ENCODE assay signal across 8 cellular contexts in genomic region chr3:42032693-42033349, GRCh38. TPM values are rescaled to one million over a fixed set of nuclear protein-coding genes. Genes with fewer than 3 reads are reported as not detected.
DNase-seq lines count a peak whose midpoint lies in the region; ATAC-seq and TF ChIP-seq lines count a peak whose summit lies in the region.

No MANE protein-coding gene starts in this region.

- H3K27me3 Mint-ChIP-seq in progenitor cell of endocrine pancreas = no peaks in the 10 kb centered on the region
- no peaks in the 10 kb centered on the region for H3K27me3 Mint-ChIP-seq in stimulated activated naive CD8-positive, alpha-beta T cell treated with anti-CD3 and anti-CD28 coated beads, Interleukin-15, amount 100 ng/mL, for 72 hours
- H3K27me3 Mint-ChIP-seq in activated CD8-positive, alpha-beta T cell treated with anti-CD3 and anti-CD28 coated beads for 36 hours = no peaks in the 10 kb centered on the region

- peaks cover 6% of the 10 kb centered on the region for H3K9me3 Mint-ChIP-seq in progenitor cell of endocrine pancreas (ENCODE audit: low read depth)
- H3K9me3 Mint-ChIP-seq in stimulated activated naive CD8-positive, alpha-beta T cell treated with anti-CD3 and anti-CD28 coated beads, Interleukin-15, amount 100 ng/mL, for 72 hours = peaks cover 4 to 8% of the 10 kb centered on the region in 2 donors
- H3K9me3 Mint-ChIP-seq in activated CD8-positive, alpha-beta T cell treated with anti-CD3 and anti-CD28 coated beads for 36 hours = no peaks in the 10 kb centered on the region

- intact Hi-C loops in activated CD8-positive, alpha-beta T cell treated with anti-CD3 and anti-CD28 coated beads for 36 hours (cut with micrococcal nuclease) = no loop called here

- peak overlapping the region; percentile 73 for H3K27ac Mint-ChIP-seq in progenitor cell of endocrine pancreas
- H3K27ac Mint-ChIP-seq in stimulated activated naive CD8-positive, alpha-beta T cell treated with anti-CD3 and anti-CD28 coated beads, Interleukin-15, amount 100 ng/mL, for 72 hours = no peak overlapping the region
- H3K27ac Mint-ChIP-seq in activated CD8-positive, alpha-beta T cell treated with anti-CD3 and anti-CD28 coated beads for 36 hours = no peak overlapping the region

- no peak for ATAC-seq in stimulated activated naive CD8-positive, alpha-beta T cell treated with anti-CD3 and anti-CD28 coated beads, Interleukin-15, Interleukin-2, amounts not matched to agents 100 U/mL and 50 U/mL, for 24 hours
- no peak for ATAC-seq in stimulated activated naive CD8-positive, alpha-beta T cell treated with anti-CD3 and anti-CD28 coated beads, Interleukin-15, amount 100 ng/mL, for 72 hours
- ATAC-seq in activated CD8-positive, alpha-beta T cell treated with anti-CD3 and anti-CD28 coated beads for 36 hours = no peak
- no peak for ATAC-seq in GM21737 (IDR thresholded peaks at IDR 0.05; ENCODE audit: unreplicated experiment)

- POLR2A ChIA-PET in activated CD8-positive, alpha-beta T cell treated with anti-CD3 and anti-CD28 coated beads for 36 hours (lab: Charles Lee) = no interaction called here

- peak; percentile 58 for DNase-seq in HuH-7 (ENCODE audit: low spot score)
- DNase-seq in SKM-1 (lab: John Stamatoyannopoulos, UW; ENCODE audit: unreplicated experiment) = peak; percentile 8
- peak; percentile 74 for DNase-seq in fibroblast of the conjunctiva (ENCODE audit: low read depth)
- DNase-seq in progenitor cell of endocrine pancreas (ENCODE audit: low spot score, unreplicated experiment) = no peak
- no peak for DNase-seq in stimulated activated naive CD8-positive, alpha-beta T cell treated with anti-CD3 and anti-CD28 coated beads, Interleukin-15, Interleukin-2, amounts not matched to agents 100 U/mL and 50 U/mL, for 24 hours
- DNase-seq in stimulated activated naive CD8-positive, alpha-beta T cell treated with anti-CD3 and anti-CD28 coated beads, Interleukin-15, amount 100 ng/mL, for 72 hours = no peak
- DNase-seq in activated CD8-positive, alpha-beta T cell treated with anti-CD3 and anti-CD28 coated beads for 36 hours = no peak

- TF ChIP-seq CTCF in progenitor cell of endocrine pancreas (IDR thresholded peaks at IDR 0.05; ENCODE audit: unreplicated experiment) = no peak
- TF ChIP-seq CTCF in activated CD8-positive, alpha-beta T cell treated with anti-CD3 and anti-CD28 coated beads for 36 hours (IDR thresholded peaks at IDR 0.05) = no peak

- no peak overlapping the region for H3K4me3 Mint-ChIP-seq in progenitor cell of endocrine pancreas (ENCODE audit: low read depth)
- H3K4me3 Mint-ChIP-seq in stimulated activated naive CD8-positive, alpha-beta T cell treated with anti-CD3 and anti-CD28 coated beads, Interleukin-15, amount 100 ng/mL, for 72 hours = no peak overlapping the region
- no peak overlapping the region for H3K4me3 Mint-ChIP-seq in activated CD8-positive, alpha-beta T cell treated with anti-CD3 and anti-CD28 coated beads for 36 hours

- H3K36me3 Mint-ChIP-seq in progenitor cell of endocrine pancreas (ENCODE audit: insufficient read depth) = peaks cover 8% of the 10 kb centered on the region
- H3K36me3 Mint-ChIP-seq in activated CD8-positive, alpha-beta T cell treated with anti-CD3 and anti-CD28 coated beads for 36 hours (ENCODE audit: low read depth) = peaks cover 8% of the 10 kb centered on the region

- peaks cover 21% of the 10 kb centered on the region for H3K4me1 Mint-ChIP-seq in progenitor cell of endocrine pancreas (ENCODE audit: low read depth)
- peaks cover 27% of the 10 kb centered on the region for H3K4me1 Mint-ChIP-seq in stimulated activated naive CD8-positive, alpha-beta T cell treated with anti-CD3 and anti-CD28 coated beads, Interleukin-15, amount 100 ng/mL, for 72 hours
- peaks cover 23% of the 10 kb centered on the region for H3K4me1 Mint-ChIP-seq in activated CD8-positive, alpha-beta T cell treated with anti-CD3 and anti-CD28 coated beads for 36 hours (ENCODE audit: low read depth)

- CTCF ChIA-PET in activated CD8-positive, alpha-beta T cell treated with anti-CD3 and anti-CD28 coated beads for 36 hours (lab: Charles Lee) = no interaction called here

RNA-seq across cellular contexts. Expression of gene TRAK1, which starts 58.3 kb away (rescaled TPM):
- 53.8 and 55.5 TPM in 2 replicates for total RNA-seq in progenitor cell of endocrine pancreas
- total RNA-seq in activated CD8-positive, alpha-beta T cell treated with anti-CD3 and anti-CD28 coated beads for 36 hours = 10 to 100 TPM; 24.1 to 24.3 TPM

Comparison
In these comparisons a context has a peak if more than half of its experiments do, and no peak if none do; other contexts are left out.
1. DNase-seq: peak in HuH-7 (single experiment), SKM-1 (single experiment) and fibroblast of the conjunctiva (single experiment); none in progenitor cell of endocrine pancreas (single experiment), stimulated activated naive CD8-positive, alpha-beta T cell treated with anti-CD3 and anti-CD28 coated beads, Interleukin-15, Interleukin-2, amounts not matched to agents 100 U/mL and 50 U/mL, for 24 hours (single experiment), stimulated activated naive CD8-positive, alpha-beta T cell treated with anti-CD3 and anti-CD28 coated beads, Interleukin-15, amount 100 ng/mL, for 72 hours (0 of 2) and activated CD8-positive, alpha-beta T cell treated with anti-CD3 and anti-CD28 coated beads for 36 hours (single experiment).